ENCODE assay signal across 15 cellular contexts in genomic region chr12:45721954-45722353, GRCh38. TPM values are rescaled to one million over a fixed set of nuclear protein-coding genes. Genes with fewer than 3 reads are reported as not detected.
DNase-seq lines count a peak whose midpoint lies in the region; ATAC-seq, FAIRE-seq and TF ChIP-seq lines count a peak whose summit lies in the region.
"Had no signal": no experiment of that assay in that cellular context is flagged by ENCODE, and none has a peak within 500 bp of the region (broad histone marks: within the 10 kb centered on the region; RNA-seq: fewer than 3 reads in every experiment).

No MANE protein-coding gene starts in this region.

- BruUV-seq in HepG2 (replicated peaks; lab: Mats Ljungman, UMichigan) (no TSS peak), K562 (replicated peaks; lab: Mats Ljungman, UMichigan) (no TSS peak)

- TF ChIP-seq EP300 in HepG2 (IDR thresholded peaks at IDR 0.05; ENCODE audit: low read depth in 2 of 2, low read length in 2 of 2) (no peak), HepG2 (CRISPR knock-in tag; IDR thresholded peaks at IDR 0.05; ENCODE audit: borderline replicate concordance) (no peak), K562 (IDR thresholded peaks at IDR 0.05; ENCODE audit: low read length) (no peak), neural cell (conservative IDR thresholded peaks at IDR 0.05; ENCODE audit: poor library complexity, severe bottlenecking) (no peak)

- CTCF ChIA-PET in HepG2 (lab: Yijun Ruan, JAX; ENCODE audit: low intra/inter-chr PET ratio, low total read pairs), result no interaction called here
- CTCF ChIA-PET in K562 (lab: Yijun Ruan, JAX; ENCODE audit: low intra/inter-chr PET ratio), result no interaction called here

- H3K36me3 ChIP-seq in HepG2 (replicated peaks in 1 of 2; ENCODE audit: control insufficient read depth in 1 of 2, insufficient read depth in 2 of 2, low read length in 2 of 2) (no peaks in the 10 kb centered on the region), right lobe of liver (no peaks in the 10 kb centered on the region), K562 (ENCODE audit: control insufficient read depth, insufficient read depth, low read length) (no peaks in the 10 kb centered on the region), neural cell (ENCODE audit: insufficient read depth, low read length) (no peaks in the 10 kb centered on the region)

- H2AFZ ChIP-seq in HepG2 (ENCODE audit: low read length) (no peak overlapping the region), K562 (ENCODE audit: low read depth, low read length) (no peak overlapping the region), neural cell (ENCODE audit: low read depth, low read length) (no peak overlapping the region)

- H3K9ac ChIP-seq in HepG2 (ENCODE audit: insufficient read depth, low read depth, low read length) (no peak overlapping the region), K562 (ENCODE audit: insufficient read depth in 1 of 2, low read depth in 2 of 2, low read length in 2 of 2) (no peak overlapping the region), neural cell (ENCODE audit: low read length) (no peak overlapping the region)

- in situ Hi-C loops in HepG2 (cut with HindIII; ENCODE audit: extremely low pct_ligation_motif_present, low pct_unique_long_range_greater_than_20kb) (no loop called here), K562 (cut with MboI) (no loop called here)

- FAIRE-seq in HepG2 (lab: Jason Lieb, UNC), result no peak
- no peak for FAIRE-seq in K562 (lab: Jason Lieb, UNC)

- no peaks in the 10 kb centered on the region for H3K9me3 ChIP-seq in HepG2 (ENCODE audit: low read length)
- H3K9me3 ChIP-seq in right lobe of liver, result no peaks in the 10 kb centered on the region
- no peaks in the 10 kb centered on the region for H3K9me3 ChIP-seq in K562 (replicated peaks; ENCODE audit: control insufficient read depth, insufficient read depth, low read depth, low read length)
- no peaks in the 10 kb centered on the region for H3K9me3 ChIP-seq in neural cell (ENCODE audit: low read length)
- H3K9me3 ChIP-seq: Caco-2 had no signal

- H3K4me1 ChIP-seq in HepG2 (ENCODE audit: insufficient read depth, low read length), result peaks cover 30% of the 10 kb centered on the region
- H3K4me1 ChIP-seq in right lobe of liver, result peaks cover 0 to 18% (median 8%) of the 10 kb centered on the region in 4 donors
- H3K4me1 ChIP-seq in K562 (replicated peaks in 1 of 2; ENCODE audit: control insufficient read depth in 2 of 2, insufficient read depth in 2 of 2, low read length in 2 of 2), result peaks cover 0 to 3% of the 10 kb centered on the region in 2 experiments; a peak in 2 of 5 replicates

- no peaks in the 10 kb centered on the region for H3K9me2 ChIP-seq in neural cell (ENCODE audit: insufficient read depth, low read length)

- TF ChIP-seq CTCF in HepG2 (CRISPR knock-in tag; IDR thresholded peaks at IDR 0.05), result no peak
- TF ChIP-seq CTCF in right lobe of liver (IDR thresholded peaks at IDR 0.05), result no peak
- no peak for TF ChIP-seq CTCF in K562 (IDR thresholded peaks at IDR 0.05 in 2 of 3, conservative IDR thresholded peaks at IDR 0.05 in 1 of 3; ENCODE audit: insufficient read depth in 2 of 3, low read depth in 1 of 3, low read length in 3 of 3)
- no peak for TF ChIP-seq CTCF in neural cell (IDR thresholded peaks at IDR 0.05; ENCODE audit: poor library complexity, severe bottlenecking)

- ATAC-seq in HepG2 (no peak), right lobe of liver (no peak), K562 (no peak), GM18909 (IDR thresholded peaks at IDR 0.05; ENCODE audit: poor library complexity, unreplicated experiment) (no peak), GM18861 (IDR thresholded peaks at IDR 0.05; ENCODE audit: unreplicated experiment) (no peak)

- TF ChIP-seq POLR2A in HepG2 (IDR thresholded peaks at IDR 0.05; ENCODE audit: insufficient read depth in 1 of 2, low read depth in 2 of 2, low read length in 2 of 2), result no peak
- no peak for TF ChIP-seq POLR2A in right lobe of liver (IDR thresholded peaks at IDR 0.05)
- no peak for TF ChIP-seq POLR2A in K562 (conservative IDR thresholded peaks at IDR 0.05)

- TF ChIP-seq RAD21 in HepG2 (CRISPR knock-in tag; IDR thresholded peaks at IDR 0.05) (no peak), K562 (CRISPR knock-in tag; conservative IDR thresholded peaks at IDR 0.05 in 1 of 2, IDR thresholded peaks at IDR 0.05 in 1 of 2) (no peak), neural cell (conservative IDR thresholded peaks at IDR 0.05) (no peak)

- no peak overlapping the region for H3K4me2 ChIP-seq in HepG2 (ENCODE audit: low read depth, low read length)
- H3K4me2 ChIP-seq in K562 (ENCODE audit: insufficient read depth, low read length), result no peak overlapping the region
- H3K4me2 ChIP-seq in neural cell (ENCODE audit: low read length), result no peak overlapping the region

- H4K20me1 ChIP-seq in HepG2 (ENCODE audit: insufficient read depth, low read length) (no peaks in the 10 kb centered on the region), K562 (replicated peaks; ENCODE audit: control insufficient read depth, insufficient read depth, low read length) (no peaks in the 10 kb centered on the region; the same call in 1 of the 2 replicates), neural cell (ENCODE audit: insufficient read depth) (no peaks in the 10 kb centered on the region)

- H3K9me1 ChIP-seq in K562 (ENCODE audit: control insufficient read depth, insufficient read depth, low read length), result no peaks in the 10 kb centered on the region

- POLR2A ChIA-PET in HepG2 (lab: Yijun Ruan, JAX) (no interaction called here), K562 (lab: Yijun Ruan, JAX) (no interaction called here)

- H3K27ac ChIP-seq in HepG2 (ENCODE audit: extremely low read length, insufficient read depth, low read length) (no peak overlapping the region), right lobe of liver (no peak overlapping the region), K562 (ENCODE audit: extremely low read depth, low read depth, low read length) (no peak overlapping the region), neural cell (ENCODE audit: low read length) (no peak overlapping the region)

- intact Hi-C loops in HepG2 (cut with micrococcal nuclease; ENCODE audit: unreplicated experiment), result no loop called here
- intact Hi-C loops in right lobe of liver (cut with DNase I), result loop anchor here in 1 of 2 donors (10.0 kb wide), 1 partner anchor 177 kb away; no protein-coding TSS in a partner anchor
- intact Hi-C loops in K562 (cut with micrococcal nuclease), result loop anchor here (10.0 kb wide), 1 partner anchor 457 kb away; no protein-coding TSS in a partner anchor

- no peak for DNase-seq in HepG2 (ENCODE audit: low spot score)
- DNase-seq in right lobe of liver, result no peak
- peak; percentile 28 for DNase-seq in NCI-H69 (lab: John Stamatoyannopoulos, UW)
- DNase-seq in K562 (ENCODE audit: extremely low read depth in 1 of 4, low spot score in 3 of 4), result no peak
- DNase-seq in activated T-cell treated with anti-CD3 and anti-CD28 coated beads, Interleukin-2, amount 50 U/mL, for 1 hour, result no peak
- DNase-seq: Caco-2, MV-4-11, NCI-H1417 treated with DMSO at 0.1 percent for 48 hours, NCI-H1930, NCI-H2171, NCI-H446 treated with DMSO at 0.1 percent for 48 hours, NCI-H82 had no signal

- no peak overlapping the region for H3K4me3 ChIP-seq in HepG2 (replicated peaks in 1 of 3; ENCODE audit: insufficient read depth in 1 of 3, low read depth in 2 of 3, low read length in 3 of 3)
- H3K4me3 ChIP-seq in right lobe of liver, result no peak overlapping the region
- H3K4me3 ChIP-seq in K562, result no peak overlapping the region
- H3K4me3 ChIP-seq in neural cell (ENCODE audit: low read length), result peak overlapping the region; percentile 31

- peaks cover 44% of the 10 kb centered on the region for H3K79me2 ChIP-seq in HepG2 (ENCODE audit: insufficient read depth, low read length)
- peaks cover 66% of the 10 kb centered on the region for H3K79me2 ChIP-seq in K562 (ENCODE audit: control insufficient read depth, insufficient read depth, low read length)
- peaks cover 69% of the 10 kb centered on the region for H3K79me2 ChIP-seq in neural cell (replicated peaks; ENCODE audit: insufficient read depth, low read length)

- WGBS in HepG2 (ENCODE audit: low lambda C conversion rate), result over 99% methylated on average over 7 of the region's 7 CpGs
- 100% methylated on average over 6 of the region's 7 CpGs for WGBS in right lobe of liver (ENCODE audit: insufficient coverage, low coverage, low lambda C conversion rate, missing lambda C conversion rate)
- WGBS in K562 (ENCODE audit: insufficient coverage, low coverage, missing lambda C conversion rate), result 91% methylated on average over 7 of the region's 7 CpGs

- H3K27me3 ChIP-seq in HepG2 (ENCODE audit: control insufficient read depth in 1 of 2, insufficient read depth in 2 of 2, low read length in 2 of 2), result no peaks in the 10 kb centered on the region; a peak in 1 of 5 replicates
- H3K27me3 ChIP-seq in right lobe of liver, result no peaks in the 10 kb centered on the region
- no peaks in the 10 kb centered on the region for H3K27me3 ChIP-seq in K562 (ENCODE audit: control insufficient read depth in 2 of 2, insufficient read depth in 2 of 2, low read length in 2 of 2)
- H3K27me3 ChIP-seq in neural cell (ENCODE audit: insufficient read depth, low read depth, low read length), result no peaks in the 10 kb centered on the region

- H3F3A ChIP-seq in neural cell (ENCODE audit: insufficient read depth, low read length, poor library complexity, severe bottlenecking), result no peaks in the 10 kb centered on the region

RNA-seq across cellular contexts. Expression of gene ARID2, which starts 7.6 kb away (rescaled TPM):
- total RNA-seq in HepG2 (2016; rRNA removed; fragmentation: Illumina TruSeq; extraction: Trizol) (15.9 and 16.4 TPM in 2 replicates), right lobe of liver (10 to 100 TPM in 2 of 6 experiments, 1 to 10 TPM in 4; 6.2 to 11.8 (median 9.1) TPM), K562 (2014; rRNA removed) (13.6 and 16.7 TPM in 2 replicates), K562 (2014; rRNA removed; fragmentation: Illumina TruSeq; extraction: Trizol) (30.4 and 32.8 TPM in 2 replicates), K562 (2015; rRNA removed; fragmentation: Illumina TruSeq; extraction: Trizol) (28.8 and 29.4 TPM in 2 replicates), K562 (2021) (29.5 and 29.6 TPM in 2 replicates)
- total RNA-seq in HepG2 (2016; cell fraction: cytosol; rRNA removed; fragmentation: Illumina TruSeq; extraction: Trizol; ENCODE audit: low read depth), result 3.6 and 6.2 TPM in 2 replicates
- 12.0 and 15.2 TPM in 2 replicates for total RNA-seq in HepG2 (2016; cell fraction: insoluble cytoplasmic fraction; rRNA removed; fragmentation: Illumina TruSeq; extraction: Trizol)
- total RNA-seq in HepG2 (2016; cell fraction: membrane; rRNA removed; fragmentation: Illumina TruSeq; extraction: Trizol), result 4.5 and 7.3 TPM in 2 replicates
- total RNA-seq in HepG2 (2016; cell fraction: nucleus; rRNA removed; fragmentation: Illumina TruSeq; extraction: Trizol), result 32.4 and 40.0 TPM in 2 replicates
- polyA plus RNA-seq in HepG2 (2011; rRNA removed) (16.7 and 22.2 TPM in 2 replicates), K562 (2011; rRNA removed) (32.3 and 32.7 TPM in 2 replicates), K562 (2014; fragmentation: Illumina TruSeq; extraction: Trizol) (17.2 and 20.0 TPM in 2 replicates), K562 (2014; fragmentation: Nextera tagmentation; extraction: Ambion mirVana) (10 to 100 TPM; 16.9 to 41.6 TPM), K562 (2014; rRNA removed) (11.8 and 13.4 TPM in 2 replicates), neural cell (20.6 and 23.0 TPM in 2 replicates)
- polyA plus RNA-seq in HepG2 (2011; cell fraction: cytosol; rRNA removed), result 10.0 and 13.2 TPM in 2 replicates
- polyA plus RNA-seq in HepG2 (2011; cell fraction: nucleus; rRNA removed), result 19.1 and 23.4 TPM in 2 replicates
- polyA plus RNA-seq in HepG2 (2012), result 9.7 and 11.2 TPM in 2 replicates
- polyA plus RNA-seq in HepG2 (2016; cell fraction: cytosol; fragmentation: Illumina TruSeq; extraction: Trizol; ENCODE audit: low read depth), result 0.29 and 0.60 TPM in 2 replicates
- polyA plus RNA-seq in HepG2 (2016; cell fraction: insoluble cytoplasmic fraction; fragmentation: Illumina TruSeq; extraction: Trizol; ENCODE audit: low read depth), result 9.6 and 10.1 TPM in 2 replicates
- 1.5 and 2.1 TPM in 2 replicates for polyA plus RNA-seq in HepG2 (2016; cell fraction: membrane; fragmentation: Illumina TruSeq; extraction: Trizol; ENCODE audit: low read depth)
- polyA plus RNA-seq in HepG2 (2016; cell fraction: nucleus; fragmentation: Illumina TruSeq; extraction: Trizol; ENCODE audit: insufficient read depth, low read depth), result 15.3 and 19.9 TPM in 2 replicates
- 53.9 and 96.2 TPM in 2 replicates for polyA minus RNA-seq in HepG2 (2011; rRNA and poly(A)+ RNA removed; ENCODE audit: low replicate concordance)
- 23.7 and 25.9 TPM in 2 replicates for polyA minus RNA-seq in HepG2 (2011; cell fraction: cytosol; rRNA and poly(A)+ RNA removed)
- polyA minus RNA-seq in HepG2 (2011; cell fraction: nucleus; rRNA and poly(A)+ RNA removed), result 155 and 159 TPM in 2 replicates
- total RNA-seq in K562 (2011; cell fraction: chromatin; rRNA removed; ENCODE audit: low replicate concordance), result 53.0 and 165 TPM in 2 replicates
- 24.2 and 39.7 TPM in 2 replicates for total RNA-seq in K562 (2011; cell fraction: nucleolus; rRNA removed)
- 73.5 and 95.8 TPM in 2 replicates for total RNA-seq in K562 (2011; cell fraction: nucleoplasm; rRNA removed)
- polyA plus RNA-seq in K562 (2011; cell fraction: cytosol; rRNA removed), result 21.0 and 25.2 TPM in 2 replicates
- 37.9 and 49.7 TPM in 2 replicates for polyA plus RNA-seq in K562 (2011; cell fraction: nucleus; rRNA removed)
- 9.2 and 10.8 TPM in 2 replicates for polyA plus RNA-seq in K562 (2012)
- 112 and 117 TPM in 2 replicates for polyA minus RNA-seq in K562 (2011; rRNA and poly(A)+ RNA removed)
- 24.9 and 33.8 TPM in 2 replicates for polyA minus RNA-seq in K562 (2011; cell fraction: cytosol; rRNA and poly(A)+ RNA removed)
- polyA minus RNA-seq in K562 (2011; cell fraction: nucleus; rRNA and poly(A)+ RNA removed), result 60.6 and 104 TPM in 2 replicates
- polyA minus RNA-seq in neural cell, result 104 and 120 TPM in 2 replicates

Comparison
In these comparisons a context has a peak if more than half of its experiments do, and no peak if none do; other contexts are left out.
1. Of the 241 proteins assayed by ChIP-seq in both HepG2 and K562: peak only in HepG2: none; only in K562: none; in both: ZNF121; in neither: 240.